16 cellular contexts compared by ENCODE assay signal in the genomic region with DNA sequence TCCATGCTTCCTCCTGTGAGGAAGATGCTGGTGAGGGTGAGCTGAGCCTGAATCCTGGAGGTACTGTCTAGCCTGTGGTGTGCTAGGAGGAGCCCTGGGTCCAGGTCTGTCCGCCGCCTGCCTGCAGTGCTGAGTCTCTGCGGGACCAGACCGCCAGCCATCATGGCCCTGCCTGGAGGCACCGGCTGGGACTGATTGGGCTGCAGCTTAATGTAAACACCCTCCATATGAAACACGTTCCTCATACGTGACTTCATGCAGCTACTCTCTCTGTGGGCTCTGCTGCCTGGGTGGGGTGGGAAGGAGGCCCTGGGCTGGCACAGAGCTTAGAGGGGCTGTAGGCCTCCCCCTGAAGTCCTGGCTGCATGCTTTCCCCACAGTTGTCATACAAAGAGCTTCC.
DNase-seq lines count a peak whose midpoint lies in the region; ATAC-seq and TF ChIP-seq lines count a peak whose summit lies in the region.
"Had no signal": no experiment of that assay in that cellular context is flagged by ENCODE, and none has a peak within 500 bp of the region (broad histone marks: within the 10 kb centered on the region; RNA-seq: fewer than 3 reads in every experiment).

No MANE protein-coding gene starts in this region.

- H3K27me3 ChIP-seq in right atrium auricular region (no peaks in the 10 kb centered on the region), neural progenitor cell (no peaks in the 10 kb centered on the region), aorta (ENCODE audit: control insufficient read depth in 1 of 2, insufficient read depth in 2 of 2, low read length in 1 of 2) (no peaks in the 10 kb centered on the region)
- H3K27me3 ChIP-seq: BLaER1 treated with 17β-estradiol and CSF1 and Interleukin-3, amounts not matched to agents 10 nM and 100 nM had no signal

- no peaks in the 10 kb centered on the region for H4K20me1 ChIP-seq in neural progenitor cell (ENCODE audit: low read depth)
- H4K20me1 ChIP-seq: BLaER1 treated with 17β-estradiol and CSF1 and Interleukin-3, amounts not matched to agents 10 nM and 100 nM had no signal

- H3K9me3 Mint-ChIP-seq in chondrocyte (ENCODE audit: low read depth) = peaks cover 4% of the 10 kb centered on the region
- H3K9me3 Mint-ChIP-seq in neural progenitor cell = peaks cover 2% of the 10 kb centered on the region
- H3K9me3 Mint-ChIP-seq: GM23338 had no signal

- intact Hi-C loops in Right ventricle myocardium inferior (cut with DNase I) (no loop called here), aorta (cut with DNase I) (no loop called here)

- H3F3A ChIP-seq in neural progenitor cell (ENCODE audit: low read depth) = no peaks in the 10 kb centered on the region

- H3K4me2 ChIP-seq in neural progenitor cell = no peak overlapping the region
- H3K4me2 ChIP-seq: BLaER1 treated with 17β-estradiol and CSF1 and Interleukin-3, amounts not matched to agents 10 nM and 100 nM; GM23338 had no signal

- H3K79me2 ChIP-seq in neural progenitor cell (ENCODE audit: low read depth) = no peaks in the 10 kb centered on the region

- no peak overlapping the region for H2AFZ ChIP-seq in neural progenitor cell (replicated peaks)
- H2AFZ ChIP-seq: GM23338 had no signal

- H3K9ac ChIP-seq in neural progenitor cell = no peak overlapping the region
- H3K9ac ChIP-seq: BLaER1 treated with 17β-estradiol and CSF1 and Interleukin-3, amounts not matched to agents 10 nM and 100 nM had no signal

- H3K36me3 ChIP-seq in right atrium auricular region = peaks cover 43% of the 10 kb centered on the region
- H3K36me3 ChIP-seq in neural progenitor cell = no peaks in the 10 kb centered on the region
- H3K36me3 ChIP-seq in aorta (ENCODE audit: control insufficient read depth in 1 of 2, insufficient read depth in 2 of 2, low read length in 1 of 2) = no peaks in the 10 kb centered on the region
- H3K36me3 ChIP-seq: BLaER1 treated with 17β-estradiol and CSF1 and Interleukin-3, amounts not matched to agents 10 nM and 100 nM had no signal

- whole genome bisulfite sequencing in aorta, 2 donors = 81 to 88% methylated on average over 7 of the region's 7 CpGs

- H3K9me3 ChIP-seq in right atrium auricular region (no peaks in the 10 kb centered on the region), neural progenitor cell (ENCODE audit: low read depth) (no peaks in the 10 kb centered on the region), aorta (ENCODE audit: control insufficient read depth, low read length) (no peaks in the 10 kb centered on the region)

- H3K27ac ChIP-seq in right atrium auricular region (no peak overlapping the region), neural progenitor cell (no peak overlapping the region), aorta (ENCODE audit: low read depth in 1 of 2, low read length in 2 of 2) (no peak overlapping the region)
- H3K27ac ChIP-seq: BLaER1 treated with 17β-estradiol and CSF1 and Interleukin-3, amounts not matched to agents 10 nM and 100 nM had no signal

- no peak for TF ChIP-seq CTCF in right atrium auricular region (IDR thresholded peaks at IDR 0.05)
- no peak for TF ChIP-seq CTCF in chondrocyte (IDR thresholded peaks at IDR 0.05)
- no peak for TF ChIP-seq CTCF in neural progenitor cell (IDR thresholded peaks at IDR 0.05)

- no peak overlapping the region for H3K27ac Mint-ChIP-seq in chondrocyte (ENCODE audit: unreplicated experiment)
- H3K27ac Mint-ChIP-seq in neural progenitor cell = peak overlapping the region; percentile 46
- H3K27ac Mint-ChIP-seq: CD4-positive, alpha-beta T cell; GM23338 had no signal

- peaks cover 0 to 4% of the 10 kb centered on the region in 2 donors for H3K4me1 ChIP-seq in right atrium auricular region
- H3K4me1 ChIP-seq in neural progenitor cell = no peaks in the 10 kb centered on the region
- H3K4me1 ChIP-seq in aorta (ENCODE audit: control insufficient read depth in 1 of 2, insufficient read depth in 2 of 2, low read length in 2 of 2) = no peaks in the 10 kb centered on the region

- H3K36me3 Mint-ChIP-seq in chondrocyte (ENCODE audit: low read depth) (peaks cover 46% of the 10 kb centered on the region), neural progenitor cell (peaks cover 3% of the 10 kb centered on the region)

- H3K4me3 Mint-ChIP-seq in chondrocyte (ENCODE audit: unreplicated experiment) (no peak overlapping the region), neural progenitor cell (no peak overlapping the region)
- H3K4me3 Mint-ChIP-seq: CD4-positive, alpha-beta T cell; GM23338 had no signal

- ATAC-seq in Right ventricle myocardium inferior (no peak), aorta (ENCODE audit: low FRiP score) (no peak), GM19023 (IDR thresholded peaks at IDR 0.05; ENCODE audit: unreplicated experiment) (no peak), GM18502 (IDR thresholded peaks at IDR 0.05; ENCODE audit: poor library complexity, unreplicated experiment) (no peak)
- ATAC-seq: GM23338, HepG2 had no signal

- H3K4me1 Mint-ChIP-seq in chondrocyte (ENCODE audit: low read depth) = peaks cover 3% of the 10 kb centered on the region
- peaks cover 12% of the 10 kb centered on the region for H3K4me1 Mint-ChIP-seq in neural progenitor cell

- peak; percentile 49 for DNase-seq in Right ventricle myocardium inferior (ENCODE audit: missing footprints)
- no peak for DNase-seq in right atrium auricular region (ENCODE audit: low spot score)
- DNase-seq in chondrocyte (ENCODE audit: low spot score) = peak; percentile 82
- no peak for DNase-seq in neural progenitor cell (ENCODE audit: low spot score)
- peak; percentile 20 to 65 for DNase-seq in aorta
- no peak for DNase-seq in kidney glomerular epithelial cell (lab: John Stamatoyannopoulos, UW)
- DNase-seq: ACHN; Calu3; CD4-positive, alpha-beta T cell; DMS 273 treated with DMSO at 0.1 percent for 48 hours; H7 had no signal

- H3K4me3 ChIP-seq in right atrium auricular region = no peak overlapping the region
- no peak overlapping the region for H3K4me3 ChIP-seq in neural progenitor cell
- no peak overlapping the region for H3K4me3 ChIP-seq in aorta (ENCODE audit: low read length in 2 of 2)
- H3K4me3 ChIP-seq: BLaER1 treated with 17β-estradiol and CSF1 and Interleukin-3, amounts not matched to agents 10 nM and 100 nM; GM23338 had no signal

- H3K27me3 Mint-ChIP-seq in chondrocyte (ENCODE audit: low read depth) (no peaks in the 10 kb centered on the region), neural progenitor cell (ENCODE audit: insufficient read depth, low read depth) (peaks cover 6% of the 10 kb centered on the region)
- H3K27me3 Mint-ChIP-seq: CD4-positive, alpha-beta T cell had no signal

Comparison
In these comparisons a context has a peak if more than half of its experiments do, and no peak if none do; other contexts are left out.
1. DNase-seq: peak in Right ventricle myocardium inferior (single experiment), chondrocyte (single experiment) and aorta (2 of 2); none in right atrium auricular region (single experiment), neural progenitor cell (single experiment) and kidney glomerular epithelial cell (single experiment).